24 cellular contexts compared by ENCODE assay signal in genomic region chr17:33667671-33668070, GRCh38.
DNase-seq lines count a peak whose midpoint lies in the region; ATAC-seq, FAIRE-seq and TF ChIP-seq lines count a peak whose summit lies in the region.
"Had no signal": no experiment of that assay in that cellular context is flagged by ENCODE, and none has a peak within 500 bp of the region (broad histone marks: within the 10 kb centered on the region; RNA-seq: fewer than 3 reads in every experiment).

No MANE protein-coding gene starts in this region.

- H3K4me1 Mint-ChIP-seq in activated B cell treated with CpG ODN at 0.5 μM for 24 hours (peaks cover 12% of the 10 kb centered on the region), neural progenitor cell (no peaks in the 10 kb centered on the region)
- H3K4me1 Mint-ChIP-seq in activated naive CD8-positive, alpha-beta T cell treated with anti-CD3 and anti-CD28 coated beads, Interleukin-2, amount 50 U/mL, for 24 hours: peaks cover 9% of the 10 kb centered on the region

- no peak overlapping the region for H3K4me3 Mint-ChIP-seq in activated B cell treated with CpG ODN at 0.5 μM for 24 hours
- H3K4me3 Mint-ChIP-seq in neural progenitor cell: no peak overlapping the region
- no peak overlapping the region for H3K4me3 Mint-ChIP-seq in activated naive CD8-positive, alpha-beta T cell treated with anti-CD3 and anti-CD28 coated beads, Interleukin-2, amount 50 U/mL, for 24 hours
- H3K4me3 Mint-ChIP-seq: activated CD8-positive, alpha-beta T cell treated with anti-CD3 and anti-CD28 coated beads for 36 hours; type B pancreatic cell had no signal

- ATAC-seq in GM21529 (IDR thresholded peaks at IDR 0.05; ENCODE audit: unreplicated experiment): peak; percentile 19
- peak; percentile 68 for ATAC-seq in activated B cell treated with CpG ODN at 0.5 μM for 24 hours (ENCODE audit: low read depth)
- no peak for ATAC-seq in activated naive CD8-positive, alpha-beta T cell treated with anti-CD3 and anti-CD28 coated beads, Interleukin-2, amount 50 U/mL, for 24 hours

- H3K79me2 ChIP-seq in neural progenitor cell (ENCODE audit: low read depth): no peaks in the 10 kb centered on the region

- FAIRE-seq in HTR-8/SVneo (lab: Jason Lieb, UNC): no peak
- FAIRE-seq: endometrium, G401.6 had no signal

- H3K4me2 ChIP-seq in BLaER1 (peak overlapping the region; percentile 87), neural progenitor cell (no peak overlapping the region)
- H3K4me2 ChIP-seq: SK-N-SH had no signal

- H3K27me3 Mint-ChIP-seq in activated B cell treated with CpG ODN at 0.5 μM for 24 hours (no peaks in the 10 kb centered on the region), neural progenitor cell (ENCODE audit: insufficient read depth, low read depth) (peaks cover 3% of the 10 kb centered on the region)
- H3K27me3 Mint-ChIP-seq in activated naive CD8-positive, alpha-beta T cell treated with anti-CD3 and anti-CD28 coated beads, Interleukin-2, amount 50 U/mL, for 24 hours: peaks cover 15% of the 10 kb centered on the region
- H3K27me3 Mint-ChIP-seq: memory B cell had no signal

- TF ChIP-seq CTCF in activated B cell treated with CpG ODN at 0.5 μM for 24 hours (IDR thresholded peaks at IDR 0.05) (no peak), neural progenitor cell (IDR thresholded peaks at IDR 0.05) (no peak)

- H3F3A ChIP-seq in neural progenitor cell (ENCODE audit: low read depth): no peaks in the 10 kb centered on the region

- DNase-seq in activated B cell treated with CpG ODN at 0.5 μM for 24 hours (no peak), neural progenitor cell (ENCODE audit: low spot score) (no peak), HUDEP-2 (lab: John Stamatoyannopoulos, UW; ENCODE audit: unreplicated experiment in 76 of 76) (no peak), posterior cingulate gyrus (no peak), HTR-8/SVneo (ENCODE audit: insufficient read length, low spot score) (no peak)
- no peak for DNase-seq in activated naive CD8-positive, alpha-beta T cell treated with anti-CD3 and anti-CD28 coated beads, Interleukin-2, amount 50 U/mL, for 24 hours
- DNase-seq: activated naive CD4-positive, alpha-beta T cell; amniotic stem cell; NCI-H1105; NCI-H2081 treated with DMSO at 0.1 percent for 48 hours; NCI-H446 treated with DMSO at 0.1 percent for 48 hours; nucleus accumbens; SK-N-SH; T1000 had no signal

- H3K27me3 ChIP-seq in BLaER1 (no peaks in the 10 kb centered on the region), neural progenitor cell (no peaks in the 10 kb centered on the region)
- H3K27me3 ChIP-seq: breast epithelium had no signal

- H3K27ac Mint-ChIP-seq in activated B cell treated with CpG ODN at 0.5 μM for 24 hours (peak overlapping the region; percentile 76), neural progenitor cell (peak overlapping the region; percentile 53)
- no peak overlapping the region for H3K27ac Mint-ChIP-seq in activated naive CD8-positive, alpha-beta T cell treated with anti-CD3 and anti-CD28 coated beads, Interleukin-2, amount 50 U/mL, for 24 hours
- H3K27ac Mint-ChIP-seq: CD14-positive monocyte, memory B cell, type B pancreatic cell had no signal

- no peaks in the 10 kb centered on the region for H4K20me1 ChIP-seq in BLaER1
- no peaks in the 10 kb centered on the region for H4K20me1 ChIP-seq in neural progenitor cell (ENCODE audit: low read depth)

- H3K9ac ChIP-seq in BLaER1 (peak overlapping the region; percentile 47; the same call in 1 of the 2 replicates), neural progenitor cell (no peak overlapping the region)
- H3K9ac ChIP-seq: SK-N-SH had no signal

- H3K9me3 Mint-ChIP-seq in activated B cell treated with CpG ODN at 0.5 μM for 24 hours (no peaks in the 10 kb centered on the region), neural progenitor cell (no peaks in the 10 kb centered on the region)
- H3K9me3 Mint-ChIP-seq in activated naive CD8-positive, alpha-beta T cell treated with anti-CD3 and anti-CD28 coated beads, Interleukin-2, amount 50 U/mL, for 24 hours: no peaks in the 10 kb centered on the region
- H3K9me3 Mint-ChIP-seq: activated CD8-positive, alpha-beta T cell treated with anti-CD3 and anti-CD28 coated beads for 36 hours; CD14-positive monocyte; memory B cell; type B pancreatic cell had no signal

- peak overlapping the region; percentile 46; the same call in 1 of the 2 replicates for H3K4me3 ChIP-seq in BLaER1
- H3K4me3 ChIP-seq in neural progenitor cell: no peak overlapping the region
- H3K4me3 ChIP-seq: breast epithelium, coronary artery had no signal

- POLR2A ChIA-PET in activated B cell treated with CpG ODN at 0.5 μM for 24 hours (lab: Charles Lee): interaction anchor here (0.9 kb wide), 1 partner anchor 87 kb away, joined by 4 read pairs; no protein-coding TSS in a partner anchor

- H3K27ac ChIP-seq in BLaER1: peak overlapping the region; percentile 76
- H3K27ac ChIP-seq in neural progenitor cell: no peak overlapping the region

- CTCF ChIA-PET in activated B cell treated with CpG ODN at 0.5 μM for 24 hours (lab: Charles Lee): no interaction called here

- H3K9me3 ChIP-seq in BLaER1: no peaks in the 10 kb centered on the region
- H3K9me3 ChIP-seq in neural progenitor cell (ENCODE audit: low read depth): no peaks in the 10 kb centered on the region
- H3K9me3 ChIP-seq: breast epithelium, SK-N-SH had no signal

- intact Hi-C loops in activated B cell treated with CpG ODN at 0.5 μM for 24 hours (cut with micrococcal nuclease) (no loop called here), posterior cingulate gyrus (cut with DNase I) (no loop called here)

- H3K36me3 ChIP-seq in BLaER1 (no peaks in the 10 kb centered on the region), neural progenitor cell (no peaks in the 10 kb centered on the region)
- H3K36me3 ChIP-seq: breast epithelium had no signal

- H3K36me3 Mint-ChIP-seq in activated B cell treated with CpG ODN at 0.5 μM for 24 hours (ENCODE audit: low read depth): no peaks in the 10 kb centered on the region
- no peaks in the 10 kb centered on the region for H3K36me3 Mint-ChIP-seq in neural progenitor cell
- no peaks in the 10 kb centered on the region for H3K36me3 Mint-ChIP-seq in activated naive CD8-positive, alpha-beta T cell treated with anti-CD3 and anti-CD28 coated beads, Interleukin-2, amount 50 U/mL, for 24 hours (ENCODE audit: low read depth)
- H3K36me3 Mint-ChIP-seq: CD14-positive monocyte, memory B cell, type B pancreatic cell had no signal

- H3K4me1 ChIP-seq in BLaER1: peaks cover 51% of the 10 kb centered on the region
- no peaks in the 10 kb centered on the region for H3K4me1 ChIP-seq in neural progenitor cell
- H3K4me1 ChIP-seq: breast epithelium had no signal

- no peak overlapping the region for H2AFZ ChIP-seq in neural progenitor cell (replicated peaks)
